27 cellular contexts compared by ENCODE assay signal in genomic region chr20:54398814-54399213, GRCh38.
"Had no signal": no experiment of that assay in that cellular context is flagged by ENCODE, and none has a peak within 500 bp of the region (broad histone marks: within the 10 kb centered on the region; RNA-seq: fewer than 3 reads in every experiment).

No MANE protein-coding gene starts in this region.

- H3K4me3 ChIP-seq: stomach, suprapubic skin, testis, thoracic aorta, thyroid gland, tibial artery, tibial nerve, transverse colon, upper lobe of left lung, upper lobe of right lung, uterus, vagina had no signal

- H3K36me3 ChIP-seq: stomach, suprapubic skin, thoracic aorta, thyroid gland, tibial artery, tibial nerve, transverse colon, upper lobe of left lung, upper lobe of right lung, uterus, vagina had no signal

- H3K4me1 ChIP-seq: stomach, suprapubic skin, testis, thyroid gland, tibial artery, tibial nerve, transverse colon, upper lobe of left lung, upper lobe of right lung, uterus, vagina had no signal

- H3K27ac ChIP-seq: stomach, suprapubic skin, testis, thoracic aorta, thyroid gland, tibial artery, tibial nerve, transverse colon, upper lobe of left lung, upper lobe of right lung, uterus, vagina had no signal

- FAIRE-seq: urothelium cell line had no signal

- ATAC-seq: stimulated activated effector memory CD8-positive, alpha-beta T cell treated with anti-CD3 and anti-CD28 coated beads, Interleukin-12 subunit alpha, Interleukin-12 subunit beta, amount 100 ng/mL, for 72 hours; stimulated activated memory B cell treated with anti-CD40 and anti-IgM and Interleukin-4, amounts not matched to agents 10 μg/mL and 1 μg/mL and 100 μg/mL, for 72 hours; stimulated activated naive B cell treated with anti-CD40 and anti-IgM and Interleukin-4, amounts not matched to agents 10 μg/mL and 1 μg/mL and 100 μg/mL, for 72 hours; stimulated activated naive CD8-positive, alpha-beta T cell treated with anti-CD3 and anti-CD28 coated beads, Interleukin-15, amount 100 ng/mL, for 72 hours; stimulated activated naive CD8-positive, alpha-beta T cell treated with anti-CD3 and anti-CD28 coated beads, Interleukin-15, Interleukin-2, amounts not matched to agents 100 U/mL and 50 U/mL, for 24 hours; upper lobe of right lung had no signal

- H3K9me3 ChIP-seq: stomach, suprapubic skin, testis, thoracic aorta, thyroid gland, tibial artery, tibial nerve, transverse colon, upper lobe of left lung, upper lobe of right lung, uterus, vagina had no signal

- DNase-seq: stimulated activated CD4-positive, alpha-beta T cell treated with anti-CD3 and anti-CD28 coated beads, Interleukin-2, amount 100 ng/mL, for 48 hours; stimulated activated CD4-positive, alpha-beta T cell treated with anti-CD3 and anti-CD28 coated beads, Interleukin-4, amount 100 ng/mL, for 1 hour; stimulated activated CD4-positive, alpha-beta T cell treated with anti-CD3 and anti-CD28 coated beads, Interleukin-4, amount 100 ng/mL, for 24 hours; stimulated activated CD4-positive, alpha-beta T cell treated with anti-CD3 and anti-CD28 coated beads, Interleukin-4, amount 100 ng/mL, for 4 hours; stimulated activated CD8-positive, alpha-beta memory T cell treated with anti-CD3 and anti-CD28 coated beads, Interleukin-4, amount 100 ng/mL, for 48 hours; stimulated activated naive B cell treated with anti-CD40 and anti-IgM and Interleukin-4, amounts not matched to agents 10 μg/mL and 1 μg/mL and 100 μg/mL, for 72 hours; stimulated activated naive CD4-positive, alpha-beta T cell; stimulated activated naive CD4-positive, alpha-beta T cell treated with Interleukin-2 at 50 U/mL for 16 hours; stimulated activated naive CD8-positive, alpha-beta T cell treated with anti-CD3 and anti-CD28 coated beads, Interleukin-15, amount 100 ng/mL, for 72 hours; stimulated activated naive CD8-positive, alpha-beta T cell treated with anti-CD3 and anti-CD28 coated beads, Interleukin-15, Interleukin-2, amounts not matched to agents 100 U/mL and 50 U/mL, for 24 hours; stomach; substantia nigra; testis; thyroid gland; tibial artery; transverse colon; trophoblast cell; upper lobe of left lung; upper lobe of right lung; uterus had no signal

- H3K27me3 ChIP-seq: stomach, suprapubic skin, testis, thyroid gland, tibial artery, tibial nerve, transverse colon, upper lobe of left lung, upper lobe of right lung, uterus, vagina had no signal
